ENCODE assay signal across 13 cellular contexts in genomic region chr15:25810631-25811077, GRCh38. TPM values are rescaled to one million over a fixed set of nuclear protein-coding genes. Genes with fewer than 3 reads are reported as not detected.
DNase-seq lines count a peak whose midpoint lies in the region; ATAC-seq, FAIRE-seq and TF ChIP-seq lines count a peak whose summit lies in the region.
"Had no signal": no experiment of that assay in that cellular context is flagged by ENCODE, and none has a peak within 500 bp of the region (broad histone marks: within the 10 kb centered on the region; RNA-seq: fewer than 3 reads in every experiment).

No MANE protein-coding gene starts in this region.

- no peak overlapping the region for H3K4me3 ChIP-seq in small intestine (ENCODE audit: low read depth in 1 of 2, low read length in 2 of 2)
- H3K4me3 ChIP-seq: hepatocyte, skin epidermis had no signal

- no peaks in the 10 kb centered on the region for H3K9me3 Mint-ChIP-seq in activated CD4-positive, alpha-beta T cell treated with anti-CD3 and anti-CD28 coated beads for 36 hours (ENCODE audit: low read depth)
- H3K9me3 Mint-ChIP-seq in MCF 10A (ENCODE audit: unreplicated experiment), result peaks cover 42% of the 10 kb centered on the region

- no peaks in the 10 kb centered on the region for H3K36me3 ChIP-seq in small intestine (ENCODE audit: control insufficient read depth in 2 of 2, insufficient read depth in 2 of 2, low read length in 2 of 2)

- no peaks in the 10 kb centered on the region for H3K4me1 ChIP-seq in small intestine (ENCODE audit: control insufficient read depth in 2 of 2, insufficient read depth in 1 of 2, low read depth in 1 of 2, low read length in 1 of 2)
- H3K4me1 ChIP-seq in foreskin keratinocyte, result no peaks in the 10 kb centered on the region

- H3K36me3 Mint-ChIP-seq in activated CD4-positive, alpha-beta T cell treated with anti-CD3 and anti-CD28 coated beads for 36 hours (ENCODE audit: low read depth), result peaks cover 4% of the 10 kb centered on the region
- peaks cover 5% of the 10 kb centered on the region for H3K36me3 Mint-ChIP-seq in MCF 10A (ENCODE audit: insufficient read depth, unreplicated experiment)

- H3K4me1 Mint-ChIP-seq in activated CD4-positive, alpha-beta T cell treated with anti-CD3 and anti-CD28 coated beads for 36 hours, result peaks cover 69% of the 10 kb centered on the region
- H3K4me1 Mint-ChIP-seq in MCF 10A (ENCODE audit: insufficient read depth, unreplicated experiment), result no peaks in the 10 kb centered on the region

- H3K27ac Mint-ChIP-seq in activated CD4-positive, alpha-beta T cell treated with anti-CD3 and anti-CD28 coated beads for 36 hours, result peak overlapping the region; percentile 70
- H3K27ac Mint-ChIP-seq in MCF 10A (ENCODE audit: low read depth, unreplicated experiment), result no peak overlapping the region

- POLR2A ChIA-PET in activated CD4-positive, alpha-beta T cell treated with anti-CD3 and anti-CD28 coated beads for 36 hours (lab: Charles Lee), result no interaction called here
- POLR2A ChIA-PET in MCF 10A (lab: Yijun Ruan, JAX), result no interaction called here

- no peaks in the 10 kb centered on the region for H3K27me3 Mint-ChIP-seq in activated CD4-positive, alpha-beta T cell treated with anti-CD3 and anti-CD28 coated beads for 36 hours
- no peaks in the 10 kb centered on the region for H3K27me3 Mint-ChIP-seq in MCF 10A (ENCODE audit: insufficient read depth, unreplicated experiment)

- TF ChIP-seq CTCF in MCF 10A (IDR thresholded peaks at IDR 0.05; ENCODE audit: unreplicated experiment) (no peak), foreskin keratinocyte (conservative IDR thresholded peaks at IDR 0.05) (no peak)

- H3K9me3 ChIP-seq in small intestine (ENCODE audit: control insufficient read depth, low read depth), result peaks cover 4% of the 10 kb centered on the region

- CTCF ChIA-PET in activated CD4-positive, alpha-beta T cell treated with anti-CD3 and anti-CD28 coated beads for 36 hours (lab: Charles Lee), result interaction anchor here (0.6 kb wide), 3 partner anchors 13 to 84 kb away, joined by 3 read pairs; no protein-coding TSS in a partner anchor
- CTCF ChIA-PET in MCF 10A (lab: Yijun Ruan, JAX), result no interaction called here

- whole genome bisulfite sequencing in small intestine, 3 donors, result 53 to 58% (median 56%) methylated on average over 13 of the region's 13 CpGs

- peak; percentile 57 for ATAC-seq in activated CD4-positive, alpha-beta T cell treated with anti-CD3 and anti-CD28 coated beads for 36 hours
- ATAC-seq in esophagus mucosa (peak; percentile 25), HG02870 (IDR thresholded peaks at IDR 0.05; ENCODE audit: unreplicated experiment) (no peak), foreskin keratinocyte (no peak)

- intact Hi-C loops in activated CD4-positive, alpha-beta T cell treated with anti-CD3 and anti-CD28 coated beads for 36 hours (cut with DNase I, micrococcal nuclease), result no loop called here
- intact Hi-C loops in MCF 10A (cut with micrococcal nuclease), result no loop called here

- peak overlapping the region; percentile 18 for H3K4me3 Mint-ChIP-seq in activated CD4-positive, alpha-beta T cell treated with anti-CD3 and anti-CD28 coated beads for 36 hours
- H3K4me3 Mint-ChIP-seq in MCF 10A (ENCODE audit: unreplicated experiment), result no peak overlapping the region

- peak; percentile 42 for DNase-seq in activated CD4-positive, alpha-beta T cell treated with anti-CD3 and anti-CD28 coated beads for 36 hours
- no peak for DNase-seq in activated CD4-positive, alpha-beta T cell treated with anti-CD3 and anti-CD28 coated beads for 1 hour
- peak; percentile 35 for DNase-seq in activated CD8-positive, alpha-beta memory T cell treated with anti-CD3 and anti-CD28 coated beads, Interleukin-2, amount 50 U/mL, for 1 hour (ENCODE audit: extremely low read depth)
- DNase-seq in small intestine, result peak; percentile 13
- DNase-seq in MCF 10A (ENCODE audit: unreplicated experiment), result no peak
- DNase-seq in foreskin keratinocyte, result no peak
- DNase-seq: 8988T, DMS53, NCI-H187 treated with DMSO at 0.1 percent for 48 hours had no signal

- H3K27ac ChIP-seq in small intestine (ENCODE audit: low read depth in 1 of 2, low read length in 1 of 2), result no peak overlapping the region
- H3K27ac ChIP-seq in foreskin keratinocyte, result no peak overlapping the region
- H3K27ac ChIP-seq: hepatocyte, skin epidermis had no signal

- FAIRE-seq in small intestine (lab: Jason Lieb, UNC), result no peak

- BruUV-seq in MCF 10A (replicated peaks; lab: Mats Ljungman, UMichigan), result no TSS peak

- H3K27me3 ChIP-seq in small intestine (ENCODE audit: control insufficient read depth in 2 of 2, insufficient read depth in 2 of 2, low read length in 2 of 2), result no peaks in the 10 kb centered on the region
- H3K27me3 ChIP-seq in foreskin keratinocyte, result no peaks in the 10 kb centered on the region

RNA-seq across cellular contexts. Expression of gene ATP10A, which starts 52.5 kb away (rescaled TPM):
- 10 to 100 TPM; 20.5 to 22.4 TPM for total RNA-seq in activated CD4-positive, alpha-beta T cell treated with anti-CD3 and anti-CD28 coated beads for 36 hours
- total RNA-seq in esophagus mucosa (0.44 TPM), MCF 10A (2022) (not detected in 2 replicates), foreskin keratinocyte (not detected in 2 replicates)
- polyA plus RNA-seq in small intestine (1 to 10 TPM in 1 of 3 donors, under 1 TPM in 1, not detected in 1; 0.27 to 2.8 TPM), foreskin keratinocyte (not detected in 2 replicates)

Comparison
In these comparisons a context has a peak if more than half of its experiments do, and no peak if none do; other contexts are left out.
1. DNase-seq: peak in activated CD4-positive, alpha-beta T cell treated with anti-CD3 and anti-CD28 coated beads for 36 hours (single experiment), activated CD8-positive, alpha-beta memory T cell treated with anti-CD3 and anti-CD28 coated beads, Interleukin-2, amount 50 U/mL, for 1 hour (single experiment) and small intestine (single experiment); none in activated CD4-positive, alpha-beta T cell treated with anti-CD3 and anti-CD28 coated beads for 1 hour (single experiment), MCF 10A (single experiment) and foreskin keratinocyte (0 of 2).
2. ATAC-seq: peak in activated CD4-positive, alpha-beta T cell treated with anti-CD3 and anti-CD28 coated beads for 36 hours (single experiment) and esophagus mucosa (single experiment); none in HG02870 (single experiment) and foreskin keratinocyte (single experiment).
3. RNA of gene ATP10A, which starts 52.5 kb away (total RNA-seq): 20.5 to 22.4 TPM in activated CD4-positive, alpha-beta T cell treated with anti-CD3 and anti-CD28 coated beads for 36 hours; 0.44 TPM in esophagus mucosa (single experiment), not detected in MCF 10A and not detected in foreskin keratinocyte; every median in the first group is over 10 times any median in the second.